9 cellular contexts compared by ENCODE assay signal in genomic region chr3:109806929-109807328, GRCh38.
DNase-seq lines count a peak whose midpoint lies in the region; ATAC-seq and TF ChIP-seq lines count a peak whose summit lies in the region.
"Had no signal": no experiment of that assay in that cellular context is flagged by ENCODE, and none has a peak within 500 bp of the region (broad histone marks: within the 10 kb centered on the region; RNA-seq: fewer than 3 reads in every experiment).

No MANE protein-coding gene starts in this region.

- H3K27ac Mint-ChIP-seq in stimulated activated naive CD8-positive, alpha-beta T cell treated with anti-CD3 and anti-CD28 coated beads, Interleukin-15, amount 100 ng/mL, for 72 hours: no peak overlapping the region
- H3K27ac Mint-ChIP-seq in osteocyte (ENCODE audit: unreplicated experiment): no peak overlapping the region

- DNase-seq in activated CD8-positive, alpha-beta memory T cell treated with anti-CD3 and anti-CD28 coated beads for 4 hours (ENCODE audit: low read depth in 2 of 2): peak; percentile 11 to 12
- no peak for DNase-seq in activated CD8-positive, alpha-beta memory T cell treated with anti-CD3 and anti-CD28 coated beads, Interleukin-2, amount 50 U/mL, for 48 hours
- DNase-seq in HPDE6-E6E7 (ENCODE audit: extremely low spot score): peak; percentile 22
- peak; percentile 15 for DNase-seq in activated CD4-positive, alpha-beta T cell treated with anti-CD3 and anti-CD28 coated beads, Interleukin-2, amount 50 U/mL, for 1 hour
- peak; percentile 27 for DNase-seq in glomerular visceral epithelial cell (ENCODE audit: extremely low spot score)
- peak; percentile 28 to 41 for DNase-seq in stimulated activated naive CD8-positive, alpha-beta T cell treated with anti-CD3 and anti-CD28 coated beads, Interleukin-15, amount 100 ng/mL, for 72 hours
- DNase-seq in osteocyte (ENCODE audit: extremely low spot score, unreplicated experiment): no peak
- no peak for DNase-seq in prostate gland (ENCODE audit: low spot score)

- no peak for TF ChIP-seq POLR2A in prostate gland (IDR thresholded peaks at IDR 0.05)

- H3K4me3 ChIP-seq in prostate gland: no peak overlapping the region
- H3K4me3 ChIP-seq: skin epidermis had no signal

- no peaks in the 10 kb centered on the region for H3K36me3 ChIP-seq in prostate gland

- TF ChIP-seq CTCF in osteocyte (IDR thresholded peaks at IDR 0.05) (no peak), prostate gland (IDR thresholded peaks at IDR 0.05) (no peak)

- no peak overlapping the region for H3K27ac ChIP-seq in prostate gland

- no peaks in the 10 kb centered on the region for H3K27me3 ChIP-seq in prostate gland (replicated peaks; ENCODE audit: insufficient read depth)

- H3K4me1 Mint-ChIP-seq in stimulated activated naive CD8-positive, alpha-beta T cell treated with anti-CD3 and anti-CD28 coated beads, Interleukin-15, amount 100 ng/mL, for 72 hours: peaks cover 41% of the 10 kb centered on the region
- no peaks in the 10 kb centered on the region for H3K4me1 Mint-ChIP-seq in osteocyte (ENCODE audit: unreplicated experiment)

- peak overlapping the region; percentile 54 to 56 for H3K4me3 Mint-ChIP-seq in stimulated activated naive CD8-positive, alpha-beta T cell treated with anti-CD3 and anti-CD28 coated beads, Interleukin-15, amount 100 ng/mL, for 72 hours
- no peak overlapping the region for H3K4me3 Mint-ChIP-seq in osteocyte (ENCODE audit: unreplicated experiment)

- peak; percentile 92 for ATAC-seq in stimulated activated naive CD8-positive, alpha-beta T cell treated with anti-CD3 and anti-CD28 coated beads, Interleukin-15, amount 100 ng/mL, for 72 hours

- H3K36me3 Mint-ChIP-seq in osteocyte (ENCODE audit: unreplicated experiment): no peaks in the 10 kb centered on the region

- H3K9me3 ChIP-seq in prostate gland: no peaks in the 10 kb centered on the region

- no peaks in the 10 kb centered on the region for H3K27me3 Mint-ChIP-seq in stimulated activated naive CD8-positive, alpha-beta T cell treated with anti-CD3 and anti-CD28 coated beads, Interleukin-15, amount 100 ng/mL, for 72 hours
- no peaks in the 10 kb centered on the region for H3K27me3 Mint-ChIP-seq in osteocyte (ENCODE audit: unreplicated experiment)

- 78% methylated on average over 4 of the region's 4 CpGs for WGBS in prostate gland

- intact Hi-C loops in prostate gland (cut with DNase I): no loop called here

- no peaks in the 10 kb centered on the region for H3K4me1 ChIP-seq in prostate gland (replicated peaks)

- peaks cover 0 to 5% of the 10 kb centered on the region in 2 donors for H3K9me3 Mint-ChIP-seq in stimulated activated naive CD8-positive, alpha-beta T cell treated with anti-CD3 and anti-CD28 coated beads, Interleukin-15, amount 100 ng/mL, for 72 hours
- peaks cover 7% of the 10 kb centered on the region for H3K9me3 Mint-ChIP-seq in osteocyte (ENCODE audit: unreplicated experiment)

Comparison
In these comparisons a context has a peak if more than half of its experiments do, and no peak if none do; other contexts are left out.
1. DNase-seq: peak in activated CD8-positive, alpha-beta memory T cell treated with anti-CD3 and anti-CD28 coated beads for 4 hours (2 of 2), HPDE6-E6E7 (single experiment), activated CD4-positive, alpha-beta T cell treated with anti-CD3 and anti-CD28 coated beads, Interleukin-2, amount 50 U/mL, for 1 hour (single experiment), glomerular visceral epithelial cell (single experiment) and stimulated activated naive CD8-positive, alpha-beta T cell treated with anti-CD3 and anti-CD28 coated beads, Interleukin-15, amount 100 ng/mL, for 72 hours (2 of 2); none in activated CD8-positive, alpha-beta memory T cell treated with anti-CD3 and anti-CD28 coated beads, Interleukin-2, amount 50 U/mL, for 48 hours (single experiment), osteocyte (single experiment) and prostate gland (single experiment).